ENCODE assay signal across 37 cellular contexts in genomic region chr4:104508224-104508623, GRCh38. TPM values are rescaled to one million over a fixed set of nuclear protein-coding genes. Genes with fewer than 3 reads are reported as not detected.
"Had no signal": no experiment of that assay in that cellular context is flagged by ENCODE, and none has a peak within 500 bp of the region (broad histone marks: within the 10 kb centered on the region; RNA-seq: fewer than 3 reads in every experiment).

No MANE protein-coding gene starts in this region.

- H3K27ac Mint-ChIP-seq: activated B cell treated with CpG ODN at 0.5 μM for 24 hours; activated CD4-positive, alpha-beta memory T cell treated with anti-CD3 and anti-CD28 coated beads for 36 hours; activated CD4-positive, alpha-beta T cell treated with anti-CD3 and anti-CD28 coated beads, Interleukin-2, amount 10 ng/mL, durations not matched to agents 24 days and 14 days; activated CD8-positive, alpha-beta T cell treated with anti-CD3 and anti-CD28 coated beads for 36 hours; activated naive CD4-positive, alpha-beta T cell treated with anti-CD3 and anti-CD28 coated beads, Interleukin-2, amount 10 ng/mL, durations not matched to agents 7 days and 5 days; activated naive CD4-positive, alpha-beta T cell treated with anti-CD3 and anti-CD28 coated beads, Interleukin-2, amount 50 U/mL, for 24 hours; activated naive CD8-positive, alpha-beta T cell; activated naive CD8-positive, alpha-beta T cell treated with anti-CD3 and anti-CD28 coated beads, Interleukin-2, amount 10 ng/mL, durations not matched to agents 7 days and 5 days; activated naive CD8-positive, alpha-beta T cell treated with anti-CD3 and anti-CD28 coated beads, Interleukin-2, amount 50 U/mL, for 24 hours; activated T-cell treated with anti-CD3 and anti-CD28 coated beads, Interleukin-2, amount 50 U/mL, for 72 hours; activated T-helper 1 cell treated with anti-CD3 and anti-CD28 coated beads, Interleukin-12 subunit alpha, Interleukin-12 subunit beta, Interleukin-2, Interleukin-4 antibody, amounts not matched to agents 30 ng/mL and 10 ng/mL and 1 ng/mL, durations not matched to agents 14 hours and 24 hours and 36 hours; activated T-helper 17 cell treated with anti-CD3 and anti-CD28 coated beads, Interleukin-2, amount 50 U/mL, for 72 hours; brain; T-helper 1 cell treated with Interleukin-12 subunit alpha and Interleukin-12 subunit beta and Interleukin-4 antibody, amounts not matched to agents 30 μg/mL and 1 μg/mL, for 36 hours; T-helper 2 cell treated with Interferon-gamma antibody and Interleukin-4, amounts not matched to agents 5 μg/mL and 100 μg/mL, for 36 hours had no signal

- H3K27me3 ChIP-seq: ascending aorta, cardiac muscle cell had no signal

- H3K27me3 Mint-ChIP-seq: activated B cell treated with CpG ODN at 0.5 μM for 24 hours; activated CD4-positive, alpha-beta memory T cell treated with anti-CD3 and anti-CD28 coated beads for 36 hours; activated CD4-positive, alpha-beta T cell treated with anti-CD3 and anti-CD28 coated beads, Interleukin-2, amount 10 ng/mL, durations not matched to agents 24 days and 14 days; activated naive CD4-positive, alpha-beta T cell treated with anti-CD3 and anti-CD28 coated beads, Interleukin-2, amount 10 ng/mL, durations not matched to agents 7 days and 5 days; activated T-helper 17 cell treated with anti-CD3 and anti-CD28 coated beads, Interleukin-2, amount 50 U/mL, for 72 hours; central memory CD8-positive, alpha-beta T cell had no signal

- H3K27ac ChIP-seq: ascending aorta, cardiac muscle cell, VCaP had no signal

- H3K36me3 Mint-ChIP-seq: activated CD4-positive, alpha-beta memory T cell treated with anti-CD3 and anti-CD28 coated beads for 36 hours; activated naive CD4-positive, alpha-beta T cell treated with anti-CD3 and anti-CD28 coated beads, Interleukin-2, amount 10 ng/mL, durations not matched to agents 7 days and 5 days; activated naive CD4-positive, alpha-beta T cell treated with anti-CD3 and anti-CD28 coated beads, Interleukin-2, amount 50 U/mL, for 24 hours; activated naive CD8-positive, alpha-beta T cell; activated naive CD8-positive, alpha-beta T cell treated with anti-CD3 and anti-CD28 coated beads, Interleukin-2, amount 10 ng/mL, durations not matched to agents 7 days and 5 days; brain had no signal

- H3K4me1 Mint-ChIP-seq: activated B cell treated with CpG ODN at 0.5 μM for 24 hours; activated CD4-positive, alpha-beta T cell treated with anti-CD3 and anti-CD28 coated beads, Interleukin-2, amount 10 ng/mL, durations not matched to agents 24 days and 14 days; activated naive CD4-positive, alpha-beta T cell treated with anti-CD3 and anti-CD28 coated beads, Interleukin-2, amount 10 ng/mL, durations not matched to agents 7 days and 5 days; activated naive CD4-positive, alpha-beta T cell treated with anti-CD3 and anti-CD28 coated beads, Interleukin-2, amount 50 U/mL, for 24 hours; activated naive CD8-positive, alpha-beta T cell treated with anti-CD3 and anti-CD28 coated beads, Interleukin-2, amount 10 ng/mL, durations not matched to agents 7 days and 5 days; activated naive CD8-positive, alpha-beta T cell treated with anti-CD3 and anti-CD28 coated beads, Interleukin-2, amount 50 U/mL, for 24 hours; activated T-helper 17 cell treated with anti-CD3 and anti-CD28 coated beads, Interleukin-2, amount 50 U/mL, for 72 hours; brain; central memory CD8-positive, alpha-beta T cell had no signal

- H3K4me1 ChIP-seq: ascending aorta had no signal

- ATAC-seq: activated CD8-positive, alpha-beta T cell treated with anti-CD3 and anti-CD28 coated beads for 36 hours; activated naive CD8-positive, alpha-beta T cell treated with anti-CD3 and anti-CD28 coated beads, Interleukin-2, amount 50 U/mL, for 24 hours; activated T-cell treated with anti-CD3 and anti-CD28 coated beads, Interleukin-2, amount 50 U/mL, for 4 hours; activated T-cell treated with anti-CD3 and anti-CD28 coated beads, Interleukin-2, amount 50 U/mL, for 72 hours; activated T-helper 17 cell treated with anti-CD3 and anti-CD28 coated beads, Interleukin-2, amount 50 U/mL, for 72 hours had no signal

- H3K4me3 Mint-ChIP-seq: activated B cell treated with CpG ODN at 0.5 μM for 24 hours; activated CD4-positive, alpha-beta memory T cell treated with anti-CD3 and anti-CD28 coated beads for 36 hours; activated CD4-positive, alpha-beta T cell treated with anti-CD3 and anti-CD28 coated beads, Interleukin-2, amount 10 ng/mL, durations not matched to agents 24 days and 14 days; activated CD8-positive, alpha-beta T cell treated with anti-CD3 and anti-CD28 coated beads for 36 hours; activated naive CD4-positive, alpha-beta T cell treated with anti-CD3 and anti-CD28 coated beads, Interleukin-2, amount 10 ng/mL, durations not matched to agents 7 days and 5 days; activated naive CD4-positive, alpha-beta T cell treated with anti-CD3 and anti-CD28 coated beads, Interleukin-2, amount 50 U/mL, for 24 hours; activated naive CD8-positive, alpha-beta T cell; activated naive CD8-positive, alpha-beta T cell treated with anti-CD3 and anti-CD28 coated beads, Interleukin-2, amount 10 ng/mL, durations not matched to agents 7 days and 5 days; activated naive CD8-positive, alpha-beta T cell treated with anti-CD3 and anti-CD28 coated beads, Interleukin-2, amount 50 U/mL, for 24 hours; activated T-cell treated with anti-CD3 and anti-CD28 coated beads, Interleukin-2, amount 50 U/mL, for 4 hours; activated T-cell treated with anti-CD3 and anti-CD28 coated beads, Interleukin-2, amount 50 U/mL, for 72 hours; activated T-helper 1 cell treated with anti-CD3 and anti-CD28 coated beads, Interleukin-12 subunit alpha, Interleukin-12 subunit beta, Interleukin-2, Interleukin-4 antibody, amounts not matched to agents 30 ng/mL and 10 ng/mL and 1 ng/mL, durations not matched to agents 14 hours and 24 hours and 36 hours; activated T-helper 17 cell treated with anti-CD3 and anti-CD28 coated beads, Interleukin-2, amount 50 U/mL, for 72 hours; brain; central memory CD8-positive, alpha-beta T cell; T-helper 1 cell treated with Interleukin-12 subunit alpha and Interleukin-12 subunit beta and Interleukin-4 antibody, amounts not matched to agents 30 μg/mL and 1 μg/mL, for 36 hours; T-helper 2 cell treated with Interferon-gamma antibody and Interleukin-4, amounts not matched to agents 5 μg/mL and 100 μg/mL, for 36 hours had no signal

- H3K9me3 ChIP-seq: ascending aorta had no signal

- H3K9me3 Mint-ChIP-seq: activated B cell treated with CpG ODN at 0.5 μM for 24 hours; activated CD4-positive, alpha-beta memory T cell treated with anti-CD3 and anti-CD28 coated beads for 36 hours; activated CD4-positive, alpha-beta T cell treated with anti-CD3 and anti-CD28 coated beads, Interleukin-2, amount 10 ng/mL, durations not matched to agents 24 days and 14 days; activated CD8-positive, alpha-beta T cell treated with anti-CD3 and anti-CD28 coated beads for 36 hours; activated naive CD4-positive, alpha-beta T cell treated with anti-CD3 and anti-CD28 coated beads, Interleukin-2, amount 10 ng/mL, durations not matched to agents 7 days and 5 days; activated naive CD4-positive, alpha-beta T cell treated with anti-CD3 and anti-CD28 coated beads, Interleukin-2, amount 50 U/mL, for 24 hours; activated naive CD8-positive, alpha-beta T cell treated with anti-CD3 and anti-CD28 coated beads, Interleukin-2, amount 10 ng/mL, durations not matched to agents 7 days and 5 days; activated naive CD8-positive, alpha-beta T cell treated with anti-CD3 and anti-CD28 coated beads, Interleukin-2, amount 50 U/mL, for 24 hours; activated T-cell treated with anti-CD3 and anti-CD28 coated beads, Interleukin-2, amount 50 U/mL, for 72 hours; activated T-helper 1 cell treated with anti-CD3 and anti-CD28 coated beads, Interleukin-12 subunit alpha, Interleukin-12 subunit beta, Interleukin-2, Interleukin-4 antibody, amounts not matched to agents 30 ng/mL and 10 ng/mL and 1 ng/mL, durations not matched to agents 14 hours and 24 hours and 36 hours; activated T-helper 17 cell treated with anti-CD3 and anti-CD28 coated beads, Interleukin-2, amount 50 U/mL, for 72 hours; central memory CD8-positive, alpha-beta T cell; T-helper 1 cell treated with Interleukin-12 subunit alpha and Interleukin-12 subunit beta and Interleukin-4 antibody, amounts not matched to agents 30 μg/mL and 1 μg/mL, for 36 hours; T-helper 2 cell treated with Interferon-gamma antibody and Interleukin-4, amounts not matched to agents 5 μg/mL and 100 μg/mL, for 36 hours had no signal

- DNase-seq: activated B cell treated with CpG ODN at 0.5 μM for 24 hours; activated CD4-positive, alpha-beta memory T cell treated with anti-CD3 and anti-CD28 coated beads for 36 hours; activated CD4-positive, alpha-beta T cell treated with anti-CD3 and anti-CD28 coated beads for 4 hours; activated CD4-positive, alpha-beta T cell treated with anti-CD3 and anti-CD28 coated beads, Interleukin-2, amount 10 ng/mL, durations not matched to agents 24 days and 14 days; activated CD4-positive, alpha-beta T cell treated with anti-CD3 and anti-CD28 coated beads, Interleukin-2, amount 50 U/mL, for 1 hour; activated CD4-positive, alpha-beta T cell treated with anti-CD3 and anti-CD28 coated beads, Interleukin-2, amount 50 U/mL, for 4 hours; activated CD4-positive, CD25-positive, alpha-beta regulatory T cell treated with anti-CD3 and anti-CD28 coated beads, Interleukin-2, amount 50 U/mL, for 72 hours; activated CD8-positive, alpha-beta memory T cell treated with anti-CD3 and anti-CD28 coated beads, Interleukin-2, amount 50 U/mL, for 4 hours; activated CD8-positive, alpha-beta T cell treated with anti-CD3 and anti-CD28 coated beads for 36 hours; activated effector memory CD4-positive, alpha-beta T cell treated with anti-CD3 and anti-CD28 coated beads, Interleukin-2, amount 50 U/mL, for 16 hours; activated naive CD4-positive, alpha-beta T cell treated with anti-CD3 and anti-CD28 coated beads, Interleukin-2, amount 10 ng/mL, durations not matched to agents 7 days and 5 days; activated naive CD4-positive, alpha-beta T cell treated with Interleukin-2 at 50 U/mL for 16 hours; activated naive CD8-positive, alpha-beta T cell treated with anti-CD3 and anti-CD28 coated beads, Interleukin-2, amount 10 ng/mL, durations not matched to agents 7 days and 5 days; activated naive CD8-positive, alpha-beta T cell treated with anti-CD3 and anti-CD28 coated beads, Interleukin-2, amount 50 U/mL, for 24 hours; activated T-cell treated with anti-CD3 and anti-CD28 coated beads for 4 hours; activated T-cell treated with anti-CD3 and anti-CD28 coated beads, Interleukin-2, amount 50 U/mL, for 1 hour; activated T-cell treated with anti-CD3 and anti-CD28 coated beads, Interleukin-2, amount 50 U/mL, for 4 hours; activated T-cell treated with anti-CD3 and anti-CD28 coated beads, Interleukin-2, amount 50 U/mL, for 72 hours; amygdala; anterior cingulate cortex; caudate nucleus; cerebellar nuclear complex; T-helper 1 cell; T-helper 2 cell; T-helper 9 cell had no signal

- H3K4me3 ChIP-seq: ascending aorta, cardiac muscle cell had no signal

- H3K36me3 ChIP-seq: ascending aorta, cardiac muscle cell had no signal

RNA-seq across cellular contexts. Expression of gene CXXC4, which starts 13.5 kb away (rescaled TPM):
- total RNA-seq: activated B cell treated with CpG ODN at 0.5 μM for 24 hours; activated CD4-positive, alpha-beta memory T cell treated with anti-CD3 and anti-CD28 coated beads for 36 hours; activated CD4-positive, alpha-beta T cell treated with anti-CD3 and anti-CD28 coated beads, Interleukin-2, amount 10 ng/mL, durations not matched to agents 24 days and 14 days; activated CD8-positive, alpha-beta memory T cell treated with anti-CD3 and anti-CD28 coated beads for 36 hours; activated CD8-positive, alpha-beta T cell treated with anti-CD3 and anti-CD28 coated beads for 36 hours; activated T-helper 1 cell treated with anti-CD3 and anti-CD28 coated beads, Interleukin-12 subunit alpha, Interleukin-12 subunit beta, Interleukin-2, Interleukin-4 antibody, amounts not matched to agents 30 ng/mL and 10 ng/mL and 1 ng/mL, durations not matched to agents 14 hours and 24 hours and 36 hours; activated T-helper 17 cell treated with anti-CD3 and anti-CD28 coated beads, Interleukin-2, amount 50 U/mL, for 72 hours; ascending aorta had no signal
